In the genomic region with DNA sequence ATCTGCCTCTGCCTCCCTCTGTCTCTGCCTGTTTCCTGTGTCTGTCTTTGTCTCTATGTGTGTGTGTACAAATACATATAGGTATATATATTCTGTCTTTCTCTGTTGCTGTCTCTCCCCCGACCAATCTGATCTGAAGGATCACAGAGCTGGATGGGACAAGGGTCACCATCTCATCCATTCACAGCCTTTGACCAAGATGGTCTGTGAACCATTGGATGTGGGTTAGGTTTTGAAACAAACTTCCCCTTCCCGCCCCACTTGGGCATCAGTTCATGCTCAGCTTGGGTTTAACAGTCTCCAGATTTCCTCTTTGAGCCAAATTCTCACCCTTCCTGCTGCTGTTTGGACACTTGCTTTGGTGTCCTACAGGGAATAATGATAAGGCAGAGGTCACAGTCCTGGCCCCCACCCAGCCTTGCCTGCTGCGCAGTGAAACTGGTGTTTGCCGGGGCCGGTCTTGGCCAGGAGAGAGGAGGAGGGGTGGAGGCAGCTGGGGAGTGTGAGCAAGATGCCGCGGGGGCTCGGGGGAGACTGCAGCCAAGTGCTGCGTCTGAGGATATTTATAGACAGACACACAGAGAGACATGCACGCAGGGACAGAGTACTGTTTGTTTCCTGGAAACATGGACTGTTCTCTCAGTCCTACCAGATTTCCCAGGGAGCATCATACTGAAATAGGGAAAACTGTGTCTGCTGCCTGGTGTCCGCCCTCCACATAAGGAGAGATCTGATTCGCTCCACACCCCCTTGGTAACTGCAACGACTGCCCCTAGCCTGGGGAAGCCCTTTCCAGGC, we compare ENCODE assay signal across 2 cellular contexts.
TF ChIP-seq lines count a peak whose summit lies in the region.

No MANE protein-coding gene starts in this region.

TF ChIP-seq in liver, 16 proteins besides CTCF, POLR2A, EP300 and RAD21:
- TF ChIP-seq TAF1 (conservative IDR thresholded peaks at IDR 0.05): no peak
- no peak for TF ChIP-seq EGR1 (IDR thresholded peaks at IDR 0.05; ENCODE audit: low read depth in 2 of 2)
- TF ChIP-seq SP1 (IDR thresholded peaks at IDR 0.05): peak; percentile 74
- no peak for TF ChIP-seq FOXA1 (IDR thresholded peaks at IDR 0.05)
- TF ChIP-seq RXRA (IDR thresholded peaks at IDR 0.05): peak; percentile 23 to 30
- TF ChIP-seq JUND (IDR thresholded peaks at IDR 0.05): no peak
- TF ChIP-seq, protein P1, sequence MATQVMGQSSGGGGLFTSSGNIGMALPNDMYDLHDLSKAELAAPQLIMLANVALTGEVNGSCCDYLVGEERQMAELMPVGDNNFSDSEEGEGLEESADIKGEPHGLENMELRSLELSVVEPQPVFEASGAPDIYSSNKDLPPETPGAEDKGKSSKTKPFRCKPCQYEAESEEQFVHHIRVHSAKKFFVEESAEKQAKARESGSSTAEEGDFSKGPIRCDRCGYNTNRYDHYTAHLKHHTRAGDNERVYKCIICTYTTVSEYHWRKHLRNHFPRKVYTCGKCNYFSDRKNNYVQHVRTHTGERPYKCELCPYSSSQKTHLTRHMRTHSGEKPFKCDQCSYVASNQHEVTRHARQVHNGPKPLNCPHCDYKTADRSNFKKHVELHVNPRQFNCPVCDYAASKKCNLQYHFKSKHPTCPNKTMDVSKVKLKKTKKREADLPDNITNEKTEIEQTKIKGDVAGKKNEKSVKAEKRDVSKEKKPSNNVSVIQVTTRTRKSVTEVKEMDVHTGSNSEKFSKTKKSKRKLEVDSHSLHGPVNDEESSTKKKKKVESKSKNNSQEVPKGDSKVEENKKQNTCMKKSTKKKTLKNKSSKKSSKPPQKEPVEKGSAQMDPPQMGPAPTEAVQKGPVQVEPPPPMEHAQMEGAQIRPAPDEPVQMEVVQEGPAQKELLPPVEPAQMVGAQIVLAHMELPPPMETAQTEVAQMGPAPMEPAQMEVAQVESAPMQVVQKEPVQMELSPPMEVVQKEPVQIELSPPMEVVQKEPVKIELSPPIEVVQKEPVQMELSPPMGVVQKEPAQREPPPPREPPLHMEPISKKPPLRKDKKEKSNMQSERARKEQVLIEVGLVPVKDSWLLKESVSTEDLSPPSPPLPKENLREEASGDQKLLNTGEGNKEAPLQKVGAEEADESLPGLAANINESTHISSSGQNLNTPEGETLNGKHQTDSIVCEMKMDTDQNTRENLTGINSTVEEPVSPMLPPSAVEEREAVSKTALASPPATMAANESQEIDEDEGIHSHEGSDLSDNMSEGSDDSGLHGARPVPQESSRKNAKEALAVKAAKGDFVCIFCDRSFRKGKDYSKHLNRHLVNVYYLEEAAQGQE (IDR thresholded peaks at IDR 0.05): no peak
- TF ChIP-seq YY1 (IDR thresholded peaks at IDR 0.05): no peak
- TF ChIP-seq GABPA (IDR thresholded peaks at IDR 0.05 in 1 of 2, conservative IDR thresholded peaks at IDR 0.05 in 1 of 2): no peak
- peak; percentile 87 for TF ChIP-seq NR2F2 (IDR thresholded peaks at IDR 0.05)

TF ChIP-seq in HepG2, 621 proteins besides CTCF, POLR2A, EP300 and RAD21:
- TF ChIP-seq SP4 (CRISPR knock-in tag; IDR thresholded peaks at IDR 0.05): no peak
- TF ChIP-seq ZNF383 (CRISPR knock-in tag; IDR thresholded peaks at IDR 0.05; ENCODE audit: borderline replicate concordance): no peak
- TF ChIP-seq ZNF720 (CRISPR knock-in tag; IDR thresholded peaks at IDR 0.05): no peak
- TF ChIP-seq, protein P2, sequence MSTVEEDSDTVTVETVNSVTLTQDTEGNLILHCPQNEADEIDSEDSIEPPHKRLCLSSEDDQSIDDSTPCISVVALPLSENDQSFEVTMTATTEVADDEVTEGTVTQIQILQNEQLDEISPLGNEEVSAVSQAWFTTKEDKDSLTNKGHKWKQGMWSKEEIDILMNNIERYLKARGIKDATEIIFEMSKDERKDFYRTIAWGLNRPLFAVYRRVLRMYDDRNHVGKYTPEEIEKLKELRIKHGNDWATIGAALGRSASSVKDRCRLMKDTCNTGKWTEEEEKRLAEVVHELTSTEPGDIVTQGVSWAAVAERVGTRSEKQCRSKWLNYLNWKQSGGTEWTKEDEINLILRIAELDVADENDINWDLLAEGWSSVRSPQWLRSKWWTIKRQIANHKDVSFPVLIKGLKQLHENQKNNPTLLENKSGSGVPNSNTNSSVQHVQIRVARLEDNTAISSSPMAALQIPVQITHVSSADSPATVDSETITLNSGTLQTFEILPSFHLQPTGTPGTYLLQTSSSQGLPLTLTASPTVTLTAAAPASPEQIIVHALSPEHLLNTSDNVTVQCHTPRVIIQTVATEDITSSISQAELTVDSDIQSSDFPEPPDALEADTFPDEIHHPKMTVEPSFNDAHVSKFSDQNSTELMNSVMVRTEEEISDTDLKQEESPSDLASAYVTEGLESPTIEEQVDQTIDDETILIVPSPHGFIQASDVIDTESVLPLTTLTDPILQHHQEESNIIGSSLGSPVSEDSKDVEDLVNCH (CRISPR knock-in tag; IDR thresholded peaks at IDR 0.05): no peak
- TF ChIP-seq, protein P3, sequence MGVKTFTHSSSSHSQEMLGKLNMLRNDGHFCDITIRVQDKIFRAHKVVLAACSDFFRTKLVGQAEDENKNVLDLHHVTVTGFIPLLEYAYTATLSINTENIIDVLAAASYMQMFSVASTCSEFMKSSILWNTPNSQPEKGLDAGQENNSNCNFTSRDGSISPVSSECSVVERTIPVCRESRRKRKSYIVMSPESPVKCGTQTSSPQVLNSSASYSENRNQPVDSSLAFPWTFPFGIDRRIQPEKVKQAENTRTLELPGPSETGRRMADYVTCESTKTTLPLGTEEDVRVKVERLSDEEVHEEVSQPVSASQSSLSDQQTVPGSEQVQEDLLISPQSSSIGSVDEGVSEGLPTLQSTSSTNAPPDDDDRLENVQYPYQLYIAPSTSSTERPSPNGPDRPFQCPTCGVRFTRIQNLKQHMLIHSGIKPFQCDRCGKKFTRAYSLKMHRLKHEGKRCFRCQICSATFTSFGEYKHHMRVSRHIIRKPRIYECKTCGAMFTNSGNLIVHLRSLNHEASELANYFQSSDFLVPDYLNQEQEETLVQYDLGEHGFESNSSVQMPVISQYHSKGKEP (CRISPR knock-in tag; IDR thresholded peaks at IDR 0.05): no peak
- TF ChIP-seq ZNF296 (CRISPR knock-in tag; conservative IDR thresholded peaks at IDR 0.05): no peak
- TF ChIP-seq CBX5 (CRISPR knock-in tag; IDR thresholded peaks at IDR 0.05; ENCODE audit: borderline replicate concordance): no peak
- TF ChIP-seq RCOR2 (CRISPR knock-in tag; IDR thresholded peaks at IDR 0.05): no peak
- no peak for TF ChIP-seq ATF7 (IDR thresholded peaks at IDR 0.05)
- TF ChIP-seq ATF7 (CRISPR knock-in tag; IDR thresholded peaks at IDR 0.05): no peak
- no peak for TF ChIP-seq ZNF207 (IDR thresholded peaks at IDR 0.05; ENCODE audit: borderline replicate concordance)
- TF ChIP-seq HMGA1 (CRISPR knock-in tag; conservative IDR thresholded peaks at IDR 0.05): no peak
- no peak for TF ChIP-seq ELF4 (CRISPR knock-in tag; IDR thresholded peaks at IDR 0.05; ENCODE audit: borderline replicate concordance)
